In the genomic region with DNA sequence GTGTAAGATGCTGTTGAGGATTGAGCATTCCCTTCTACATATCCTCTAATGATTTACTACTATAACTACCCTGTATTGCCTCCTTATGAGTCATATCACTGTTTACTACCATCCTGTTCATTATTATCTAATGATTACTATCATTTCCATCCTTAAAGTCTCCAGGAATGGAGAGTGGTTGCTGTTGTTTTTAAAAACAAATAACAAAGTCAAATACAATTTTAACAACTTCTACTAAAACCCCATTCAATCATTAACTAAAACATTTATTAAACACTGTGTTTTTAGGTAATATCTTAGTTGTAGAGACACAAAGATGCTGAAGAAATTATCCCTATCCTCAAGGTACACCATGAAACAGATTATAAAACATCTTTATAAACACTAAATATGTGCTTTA, we compare ENCODE assay signal across 19 cellular contexts.
A peak's percentile ranks its signal among the peaks of the same experiment; 100 is the strongest.
DNase-seq lines count a peak whose midpoint lies in the region; ATAC-seq, FAIRE-seq and TF ChIP-seq lines count a peak whose summit lies in the region.
"Had no signal": no experiment of that assay in that cellular context is flagged by ENCODE, and none has a peak within 500 bp of the region (broad histone marks: within the 10 kb centered on the region; RNA-seq: fewer than 3 reads in every experiment).

No MANE protein-coding gene starts in this region.

- H3K9me3 ChIP-seq in GM12878 (replicated peaks; ENCODE audit: control insufficient read depth, insufficient read depth, low read length) (no peaks in the 10 kb centered on the region; the same call in 1 of the 3 replicates), upper lobe of left lung (peaks cover 0 to 3% (median 0%) of the 10 kb centered on the region in 4 donors)

- H3K27ac ChIP-seq in GM12878 (ENCODE audit: control insufficient read depth, insufficient read depth) (no peak overlapping the region), upper lobe of left lung (no peak overlapping the region)
- H3K27ac ChIP-seq: 22Rv1; A549; BLaER1 treated with 17β-estradiol and CSF1 and Interleukin-3, amounts not matched to agents 10 nM and 100 nM; C4-2B had no signal

- intact Hi-C loops in GM12878 (cut with micrococcal nuclease; ENCODE audit: unreplicated experiment): no loop called here

- TF ChIP-seq CTCF in GM12878 (IDR thresholded peaks at IDR 0.05 in 2 of 3, conservative IDR thresholded peaks at IDR 0.05 in 1 of 3; ENCODE audit: control insufficient read depth in 2 of 3, extremely low read depth in 1 of 3, insufficient read depth in 1 of 3, low read depth in 3 of 3, low read length in 3 of 3) (no peak), upper lobe of left lung (IDR thresholded peaks at IDR 0.05) (no peak)

- H3K79me2 ChIP-seq in GM12878 (ENCODE audit: control insufficient read depth, insufficient read depth, low read length): no peaks in the 10 kb centered on the region

- RAD21 ChIA-PET in GM12878 (lab: Charles Lee; ENCODE audit: unreplicated experiment): no interaction called here

- TF ChIP-seq RAD21 in GM12878 (IDR thresholded peaks at IDR 0.05; ENCODE audit: insufficient read depth, low read depth, low read length): no peak

- H3K4me1 ChIP-seq in GM12878 (ENCODE audit: control insufficient read depth, insufficient read depth, low read length) (no peaks in the 10 kb centered on the region), upper lobe of left lung (no peaks in the 10 kb centered on the region)
- H3K4me1 ChIP-seq: A549; BLaER1 treated with 17β-estradiol and CSF1 and Interleukin-3, amounts not matched to agents 10 nM and 100 nM; Caco-2 had no signal

- DNase-seq in ELR (ENCODE audit: low read depth): peak; percentile 7
- no peak for DNase-seq in GM12878 (ENCODE audit: low read depth, low spot score)
- DNase-seq in renal cortical epithelial cell (ENCODE audit: low read depth): peak; percentile 7
- no peak for DNase-seq in effector CD8-positive, alpha-beta T cell (lab: John Stamatoyannopoulos, UW)
- no peak for DNase-seq in upper lobe of left lung
- DNase-seq: AML-193; Caco-2; Calu3; CD4-positive, alpha-beta T cell; CD8-positive, alpha-beta T cell; DMS79 treated with DMSO at 0.1 percent for 48 hours; GDM1 had no signal

- no peak overlapping the region for H3K9ac ChIP-seq in GM12878 (ENCODE audit: control insufficient read depth, insufficient read depth, low read length)
- H3K9ac ChIP-seq: BLaER1 treated with 17β-estradiol and CSF1 and Interleukin-3, amounts not matched to agents 10 nM and 100 nM had no signal

- BruUV-seq in GM12878 (replicated peaks; lab: Mats Ljungman, UMichigan): no TSS peak

- H3K36me3 ChIP-seq in GM12878 (ENCODE audit: control insufficient read depth in 2 of 2, insufficient read depth in 2 of 2, low read length in 1 of 2): no peaks in the 10 kb centered on the region; a peak in 1 of 4 replicates
- H3K36me3 ChIP-seq in upper lobe of left lung: no peaks in the 10 kb centered on the region

- no peaks in the 10 kb centered on the region for H3K27me3 ChIP-seq in GM12878 (replicated peaks in 1 of 2; ENCODE audit: control insufficient read depth in 2 of 2, insufficient read depth in 2 of 2, low read length in 1 of 2)
- no peaks in the 10 kb centered on the region for H3K27me3 ChIP-seq in upper lobe of left lung
- H3K27me3 ChIP-seq: BLaER1 treated with 17β-estradiol and CSF1 and Interleukin-3, amounts not matched to agents 10 nM and 100 nM had no signal

- SMC1A ChIA-PET in GM12878 (lab: Charles Lee; ENCODE audit: uncharacterized antibody, unreplicated experiment): interaction anchor here (0.6 to 1.1 kb wide), 3 partner anchors 14 to 245 kb away, joined by 3 to 5 read pairs (median 3); no protein-coding TSS in a partner anchor

- H2AFZ ChIP-seq in GM12878 (ENCODE audit: control insufficient read depth, low read depth, low read length): no peak overlapping the region

- no peaks in the 10 kb centered on the region for H4K20me1 ChIP-seq in GM12878 (ENCODE audit: control insufficient read depth, insufficient read depth)
- H4K20me1 ChIP-seq: BLaER1 treated with 17β-estradiol and CSF1 and Interleukin-3, amounts not matched to agents 10 nM and 100 nM had no signal

- TF ChIP-seq POLR2A in GM12878 (IDR thresholded peaks at IDR 0.05; ENCODE audit: low read depth, low read length) (no peak), upper lobe of left lung (IDR thresholded peaks at IDR 0.05) (no peak)

- CTCF ChIA-PET in GM12878 (lab: Yijun Ruan, JAX): no interaction called here

- in situ Hi-C loops in GM12878 (cut with MboI): no loop called here

- TF ChIP-seq EP300 in GM12878 (IDR thresholded peaks at IDR 0.05; ENCODE audit: borderline replicate concordance in 1 of 2, control insufficient read depth in 1 of 2, low read depth in 2 of 2, low read length in 2 of 2): no peak
- TF ChIP-seq EP300 in upper lobe of left lung (IDR thresholded peaks at IDR 0.05): no peak

- no peak overlapping the region for H3K4me2 ChIP-seq in GM12878 (ENCODE audit: control insufficient read depth, insufficient read depth)
- H3K4me2 ChIP-seq: A549; BLaER1 treated with 17β-estradiol and CSF1 and Interleukin-3, amounts not matched to agents 10 nM and 100 nM had no signal

- H3K4me3 ChIP-seq in GM12878: no peak overlapping the region
- H3K4me3 ChIP-seq in upper lobe of left lung: no peak overlapping the region
- H3K4me3 ChIP-seq: A549; BLaER1 treated with 17β-estradiol and CSF1 and Interleukin-3, amounts not matched to agents 10 nM and 100 nM had no signal

- FAIRE-seq in GM12878 (lab: Jason Lieb, UNC): no peak
- FAIRE-seq: A549, D721Med, GM12891, GM19239 had no signal

- ATAC-seq in GM12878 (no peak), upper lobe of left lung (ENCODE audit: low FRiP score in 2 of 2) (no peak)
- ATAC-seq: A549; CD8-positive, alpha-beta T cell had no signal

- POLR2A ChIA-PET in GM12878 (lab: Charles Lee): no interaction called here

TF ChIP-seq in GM12878, 131 proteins besides CTCF, POLR2A, EP300 and RAD21 (continues in another document):
- TF ChIP-seq, protein P1, sequence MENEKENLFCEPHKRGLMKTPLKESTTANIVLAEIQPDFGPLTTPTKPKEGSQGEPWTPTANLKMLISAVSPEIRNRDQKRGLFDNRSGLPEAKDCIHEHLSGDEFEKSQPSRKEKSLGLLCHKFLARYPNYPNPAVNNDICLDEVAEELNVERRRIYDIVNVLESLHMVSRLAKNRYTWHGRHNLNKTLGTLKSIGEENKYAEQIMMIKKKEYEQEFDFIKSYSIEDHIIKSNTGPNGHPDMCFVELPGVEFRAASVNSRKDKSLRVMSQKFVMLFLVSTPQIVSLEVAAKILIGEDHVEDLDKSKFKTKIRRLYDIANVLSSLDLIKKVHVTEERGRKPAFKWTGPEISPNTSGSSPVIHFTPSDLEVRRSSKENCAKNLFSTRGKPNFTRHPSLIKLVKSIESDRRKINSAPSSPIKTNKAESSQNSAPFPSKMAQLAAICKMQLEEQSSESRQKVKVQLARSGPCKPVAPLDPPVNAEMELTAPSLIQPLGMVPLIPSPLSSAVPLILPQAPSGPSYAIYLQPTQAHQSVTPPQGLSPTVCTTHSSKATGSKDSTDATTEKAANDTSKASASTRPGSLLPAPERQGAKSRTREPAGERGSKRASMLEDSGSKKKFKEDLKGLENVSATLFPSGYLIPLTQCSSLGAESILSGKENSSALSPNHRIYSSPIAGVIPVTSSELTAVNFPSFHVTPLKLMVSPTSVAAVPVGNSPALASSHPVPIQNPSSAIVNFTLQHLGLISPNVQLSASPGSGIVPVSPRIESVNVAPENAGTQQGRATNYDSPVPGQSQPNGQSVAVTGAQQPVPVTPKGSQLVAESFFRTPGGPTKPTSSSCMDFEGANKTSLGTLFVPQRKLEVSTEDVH (IDR thresholded peaks at IDR 0.05; ENCODE audit: low read depth, partially characterized antibody): no peak
- TF ChIP-seq SREBF1 (IDR thresholded peaks at IDR 0.05; ENCODE audit: low read length) (no peak), ZNF217 (IDR thresholded peaks at IDR 0.05) (no peak), POLR2AphosphoS2 (IDR thresholded peaks at IDR 0.05; ENCODE audit: low read depth, low read length) (no peak), GATAD2B (conservative IDR thresholded peaks at IDR 0.05; ENCODE audit: low read depth) (no peak), ETV6 (conservative IDR thresholded peaks at IDR 0.05 in 1 of 2, IDR thresholded peaks at IDR 0.05 in 1 of 2; ENCODE audit: borderline replicate concordance in 1 of 2, low read depth in 1 of 2) (peak in 1 of 2 experiments; percentile 94; a peak in 2 of 4 replicates)
- TF ChIP-seq, protein P2, sequence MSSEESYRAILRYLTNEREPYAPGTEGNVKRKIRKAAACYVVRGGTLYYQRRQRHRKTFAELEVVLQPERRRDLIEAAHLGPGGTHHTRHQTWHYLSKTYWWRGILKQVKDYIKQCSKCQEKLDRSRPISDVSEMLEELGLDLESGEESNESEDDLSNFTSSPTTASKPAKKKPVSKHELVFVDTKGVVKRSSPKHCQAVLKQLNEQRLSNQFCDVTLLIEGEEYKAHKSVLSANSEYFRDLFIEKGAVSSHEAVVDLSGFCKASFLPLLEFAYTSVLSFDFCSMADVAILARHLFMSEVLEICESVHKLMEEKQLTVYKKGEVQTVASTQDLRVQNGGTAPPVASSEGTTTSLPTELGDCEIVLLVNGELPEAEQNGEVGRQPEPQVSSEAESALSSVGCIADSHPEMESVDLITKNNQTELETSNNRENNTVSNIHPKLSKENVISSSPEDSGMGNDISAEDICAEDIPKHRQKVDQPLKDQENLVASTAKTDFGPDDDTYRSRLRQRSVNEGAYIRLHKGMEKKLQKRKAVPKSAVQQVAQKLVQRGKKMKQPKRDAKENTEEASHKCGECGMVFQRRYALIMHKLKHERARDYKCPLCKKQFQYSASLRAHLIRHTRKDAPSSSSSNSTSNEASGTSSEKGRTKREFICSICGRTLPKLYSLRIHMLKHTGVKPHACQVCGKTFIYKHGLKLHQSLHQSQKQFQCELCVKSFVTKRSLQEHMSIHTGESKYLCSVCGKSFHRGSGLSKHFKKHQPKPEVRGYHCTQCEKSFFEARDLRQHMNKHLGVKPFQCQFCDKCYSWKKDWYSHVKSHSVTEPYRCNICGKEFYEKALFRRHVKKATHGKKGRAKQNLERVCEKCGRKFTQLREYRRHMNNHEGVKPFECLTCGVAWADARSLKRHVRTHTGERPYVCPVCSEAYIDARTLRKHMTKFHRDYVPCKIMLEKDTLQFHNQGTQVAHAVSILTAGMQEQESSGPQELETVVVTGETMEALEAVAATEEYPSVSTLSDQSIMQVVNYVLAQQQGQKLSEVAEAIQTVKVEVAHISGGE (CRISPR knock-in tag; IDR thresholded peaks at IDR 0.05): no peak

Comparison
In these comparisons a context has a peak if more than half of its experiments do, and no peak if none do; other contexts are left out.
1. DNase-seq: peak in ELR (single experiment) and renal cortical epithelial cell (single experiment); none in GM12878 (single experiment), effector CD8-positive, alpha-beta T cell (single experiment) and upper lobe of left lung (0 of 2).